17 cellular contexts compared by ENCODE assay signal in genomic region chr21:28923439-28923975, GRCh38.
A peak's percentile ranks its signal among the peaks of the same experiment; 100 is the strongest.
DNase-seq lines count a peak whose midpoint lies in the region; ATAC-seq, FAIRE-seq and TF ChIP-seq lines count a peak whose summit lies in the region.
"Had no signal": no experiment of that assay in that cellular context is flagged by ENCODE, and none has a peak within 500 bp of the region (broad histone marks: within the 10 kb centered on the region; RNA-seq: fewer than 3 reads in every experiment).

No MANE protein-coding gene starts in this region.

- H3K27ac ChIP-seq in adrenal gland = no peak overlapping the region
- H3K27ac ChIP-seq: A549, Peyer's patch had no signal

- TF ChIP-seq POLR2A in H54 (IDR thresholded peaks at IDR 0.05; ENCODE audit: low read depth, low read length) (no peak), GM18505 (IDR thresholded peaks at IDR 0.05; ENCODE audit: borderline replicate concordance, extremely low read depth, insufficient read depth, insufficient read length) (no peak), adrenal gland (IDR thresholded peaks at IDR 0.05) (no peak)

- TF ChIP-seq CTCF in D721Med (IDR thresholded peaks at IDR 0.05; ENCODE audit: insufficient read depth, missing control alignments) (no peak), adrenal gland (IDR thresholded peaks at IDR 0.05) (no peak)

- no peaks in the 10 kb centered on the region for H3K27me3 ChIP-seq in adrenal gland
- H3K27me3 ChIP-seq: Peyer's patch had no signal

- no peaks in the 10 kb centered on the region for H3K36me3 ChIP-seq in adrenal gland (replicated peaks in 1 of 2)

- intact Hi-C loops in adrenal gland (cut with DNase I) = no loop called here

- no peak overlapping the region for H3K4me3 ChIP-seq in adrenal gland
- H3K4me3 ChIP-seq: A549, GM12878, Peyer's patch had no signal

- no peaks in the 10 kb centered on the region for H3K4me1 ChIP-seq in adrenal gland (replicated peaks in 1 of 2)
- H3K4me1 ChIP-seq: A549, Peyer's patch had no signal

- H3K9me3 ChIP-seq in adrenal gland (replicated peaks in 1 of 3) = no peaks in the 10 kb centered on the region
- H3K9me3 ChIP-seq: A549, Peyer's patch had no signal

- DNase-seq in D721Med (ENCODE audit: insufficient read length, low spot score) (no peak), H54 (ENCODE audit: insufficient read length, low spot score) (no peak), SK-N-DZ (ENCODE audit: low spot score) (peak; percentile 16), SHP77 treated with DMSO at 0.1 percent for 48 hours (lab: John Stamatoyannopoulos, UW) (no peak), adrenal gland (no peak)
- DNase-seq: COR-L47, DMS53, GOT3, NCI-H1436 treated with DMSO at 0.1 percent for 48 hours, NCI-H345, Peyer's patch, Right ventricle myocardium superior had no signal

- ATAC-seq in GM18505 (IDR thresholded peaks at IDR 0.05; ENCODE audit: unreplicated experiment) (no peak), GM21529 (IDR thresholded peaks at IDR 0.05; ENCODE audit: unreplicated experiment) (no peak)
- ATAC-seq: A549, GM12878 had no signal

- FAIRE-seq in D721Med (lab: Jason Lieb, UNC) = peak; percentile 84
- peak; percentile 87 for FAIRE-seq in H54 (lab: Jason Lieb, UNC)
- FAIRE-seq in islet of Langerhans (lab: Jason Lieb, UNC) = peak; percentile 99
- FAIRE-seq: A549, GM12878 had no signal
